Comparison of ENCODE assay signal across 21 cellular contexts in genomic region chr20:11906626-11907480, GRCh38. TPM values are rescaled to one million over a fixed set of nuclear protein-coding genes. Genes with fewer than 3 reads are reported as not detected.
A peak's percentile ranks its signal among the peaks of the same experiment; 100 is the strongest.
DNase-seq lines count a peak whose midpoint lies in the region; ATAC-seq and TF ChIP-seq lines count a peak whose summit lies in the region.
"Had no signal": no experiment of that assay in that cellular context is flagged by ENCODE, and none has a peak within 500 bp of the region (broad histone marks: within the 10 kb centered on the region; RNA-seq: fewer than 3 reads in every experiment).

No MANE protein-coding gene starts in this region.

- peak overlapping the region; percentile 57 for H3K27ac Mint-ChIP-seq in mesothelial cell of epicardium
- no peak overlapping the region for H3K27ac Mint-ChIP-seq in naive thymus-derived CD8-positive, alpha-beta T cell
- H3K27ac Mint-ChIP-seq: activated CD8-positive, alpha-beta T cell treated with anti-CD3 and anti-CD28 coated beads for 36 hours; activated T-cell treated with anti-CD3 and anti-CD28 coated beads, Interleukin-2, amount 50 U/mL, for 72 hours; HFFc6; natural killer cell; stimulated activated effector memory CD8-positive, alpha-beta T cell treated with anti-CD3 and anti-CD28 coated beads, Interleukin-12 subunit alpha, Interleukin-12 subunit beta, amount 100 ng/mL, for 72 hours had no signal

- H3K36me3 ChIP-seq in WERI-Rb-1 (no peaks in the 10 kb centered on the region), thyroid gland (no peaks in the 10 kb centered on the region)
- H3K36me3 ChIP-seq: BE2C, gastroesophageal sphincter, lower lobe of right lung, spleen, upper lobe of left lung had no signal

- TF ChIP-seq POLR2A in thyroid gland (IDR thresholded peaks at IDR 0.05), result no peak

- no peak for ATAC-seq in naive thymus-derived CD8-positive, alpha-beta T cell
- ATAC-seq: activated CD8-positive, alpha-beta T cell treated with anti-CD3 and anti-CD28 coated beads for 36 hours; activated T-cell treated with anti-CD3 and anti-CD28 coated beads, Interleukin-2, amount 50 U/mL, for 72 hours; gastroesophageal sphincter; lower lobe of right lung; natural killer cell; Panc1; stimulated activated effector memory CD8-positive, alpha-beta T cell treated with anti-CD3 and anti-CD28 coated beads, Interleukin-12 subunit alpha, Interleukin-12 subunit beta, amount 100 ng/mL, for 72 hours had no signal

- intact Hi-C loops in thyroid gland (cut with DNase I), result no loop called here

- no peaks in the 10 kb centered on the region for H3K36me3 Mint-ChIP-seq in mesothelial cell of epicardium
- H3K36me3 Mint-ChIP-seq in naive thymus-derived CD8-positive, alpha-beta T cell, result no peaks in the 10 kb centered on the region
- H3K36me3 Mint-ChIP-seq: natural killer cell; stimulated activated effector memory CD8-positive, alpha-beta T cell treated with anti-CD3 and anti-CD28 coated beads, Interleukin-12 subunit alpha, Interleukin-12 subunit beta, amount 100 ng/mL, for 72 hours had no signal

- no peaks in the 10 kb centered on the region for H3K27me3 Mint-ChIP-seq in mesothelial cell of epicardium (ENCODE audit: low read depth)
- H3K27me3 Mint-ChIP-seq in naive thymus-derived CD8-positive, alpha-beta T cell, result no peaks in the 10 kb centered on the region
- H3K27me3 Mint-ChIP-seq: activated CD8-positive, alpha-beta T cell treated with anti-CD3 and anti-CD28 coated beads for 36 hours had no signal

- H3K4me3 Mint-ChIP-seq in mesothelial cell of epicardium, result no peak overlapping the region
- H3K4me3 Mint-ChIP-seq in naive thymus-derived CD8-positive, alpha-beta T cell, result no peak overlapping the region
- H3K4me3 Mint-ChIP-seq: activated CD8-positive, alpha-beta T cell treated with anti-CD3 and anti-CD28 coated beads for 36 hours; activated T-cell treated with anti-CD3 and anti-CD28 coated beads, Interleukin-2, amount 50 U/mL, for 72 hours; HFFc6; natural killer cell; stimulated activated effector memory CD8-positive, alpha-beta T cell treated with anti-CD3 and anti-CD28 coated beads, Interleukin-12 subunit alpha, Interleukin-12 subunit beta, amount 100 ng/mL, for 72 hours had no signal

- H3K9me3 ChIP-seq in WERI-Rb-1 (ENCODE audit: severe bottlenecking), result no peaks in the 10 kb centered on the region
- H3K9me3 ChIP-seq in thyroid gland, result no peaks in the 10 kb centered on the region
- H3K9me3 ChIP-seq: BE2C, gastroesophageal sphincter, lower lobe of right lung, upper lobe of left lung had no signal

- H3K4me1 Mint-ChIP-seq in mesothelial cell of epicardium, result peaks cover 42% of the 10 kb centered on the region
- no peaks in the 10 kb centered on the region for H3K4me1 Mint-ChIP-seq in naive thymus-derived CD8-positive, alpha-beta T cell
- H3K4me1 Mint-ChIP-seq: stimulated activated effector memory CD8-positive, alpha-beta T cell treated with anti-CD3 and anti-CD28 coated beads, Interleukin-12 subunit alpha, Interleukin-12 subunit beta, amount 100 ng/mL, for 72 hours had no signal

- H3K27me3 ChIP-seq in WERI-Rb-1 (ENCODE audit: insufficient read depth, low read depth, severe bottlenecking), result no peaks in the 10 kb centered on the region
- no peaks in the 10 kb centered on the region for H3K27me3 ChIP-seq in thyroid gland
- H3K27me3 ChIP-seq: BE2C, gastroesophageal sphincter, spleen, upper lobe of left lung had no signal

- peak overlapping the region; percentile 3 for H3K27ac ChIP-seq in WERI-Rb-1
- no peak overlapping the region for H3K27ac ChIP-seq in thyroid gland
- H3K27ac ChIP-seq: gastroesophageal sphincter, lower lobe of right lung, spleen, upper lobe of left lung had no signal

- POLR2A ChIA-PET in naive thymus-derived CD8-positive, alpha-beta T cell (lab: Charles Lee), result no interaction called here

- in situ Hi-C loops in G401 (cut with HindIII; ENCODE audit: low sequenced_read_pairs), result no loop called here

- H3K4me1 ChIP-seq in thyroid gland, result no peaks in the 10 kb centered on the region
- H3K4me1 ChIP-seq: BE2C, lower lobe of right lung, spleen had no signal

- 73 to 74% methylated on average over 4 of the region's 4 CpGs for WGBS in thyroid gland, 2 donors

- DNase-seq in HPDE6-E6E7 (ENCODE audit: extremely low spot score), result peak; percentile 83
- peak; percentile 85 for DNase-seq in NCI-H146 (lab: John Stamatoyannopoulos, UW)
- no peak for DNase-seq in WERI-Rb-1
- DNase-seq in mesothelial cell of epicardium (ENCODE audit: low spot score in 2 of 2, unreplicated experiment in 2 of 2), result no peak
- no peak for DNase-seq in G401 (ENCODE audit: low spot score)
- no peak for DNase-seq in activated CD4-positive, alpha-beta T cell treated with anti-CD3 and anti-CD28 coated beads, Interleukin-2, amount 50 U/mL, for 4 hours
- DNase-seq in naive thymus-derived CD8-positive, alpha-beta T cell, result no peak
- DNase-seq in thyroid gland, result no peak
- DNase-seq: activated CD8-positive, alpha-beta T cell treated with anti-CD3 and anti-CD28 coated beads for 36 hours; activated T-cell treated with anti-CD3 and anti-CD28 coated beads, Interleukin-2, amount 50 U/mL, for 72 hours; BE2C; DMS 273 treated with DMSO at 0.1 percent for 48 hours; HFFc6; lower lobe of right lung; natural killer cell; NCI-H226; spleen; upper lobe of left lung had no signal

- TF ChIP-seq CTCF in WERI-Rb-1 (IDR thresholded peaks at IDR 0.05; ENCODE audit: low read depth, low read length), result no peak
- TF ChIP-seq CTCF in mesothelial cell of epicardium (IDR thresholded peaks at IDR 0.05; ENCODE audit: unreplicated experiment), result no peak
- no peak for TF ChIP-seq CTCF in thyroid gland (IDR thresholded peaks at IDR 0.05)

- H3K9me3 Mint-ChIP-seq in mesothelial cell of epicardium, result no peaks in the 10 kb centered on the region
- H3K9me3 Mint-ChIP-seq in naive thymus-derived CD8-positive, alpha-beta T cell, result peaks cover 0 to 5% (median 0%) of the 10 kb centered on the region in 9 donors
- H3K9me3 Mint-ChIP-seq: activated CD8-positive, alpha-beta T cell treated with anti-CD3 and anti-CD28 coated beads for 36 hours; HFFc6 had no signal

- H3K4me3 ChIP-seq in WERI-Rb-1 (ENCODE audit: low read depth, low read length), result no peak overlapping the region
- no peak overlapping the region for H3K4me3 ChIP-seq in thyroid gland (replicated peaks in 1 of 3)
- H3K4me3 ChIP-seq: gastroesophageal sphincter, lower lobe of right lung, spleen, upper lobe of left lung had no signal

RNA-seq across cellular contexts. Expression of gene BTBD3, which starts 10.8 kb away (rescaled TPM):
- total RNA-seq in mesothelial cell of epicardium, result 58.8 to 65.1 TPM (median 63.5 TPM) in 3 replicates
- total RNA-seq in G401 (2014; rRNA removed; shearing (Covaris generic)), result 31.6 and 38.2 TPM in 2 replicates
- 1 to 10 TPM in 1 of 2 experiments, under 1 TPM in 1; 0.86 to 1.4 TPM for total RNA-seq in naive thymus-derived CD8-positive, alpha-beta T cell
- 1 to 10 TPM in 1 of 3 donors, under 1 TPM in 2; 0.07 to 1.3 (median 0.65) TPM for polyA plus RNA-seq in naive thymus-derived CD8-positive, alpha-beta T cell
- total RNA-seq in thyroid gland, result 10 to 100 TPM; 31.8 to 41.8 (median 36.3) TPM

Comparison
In these comparisons a context has a peak if more than half of its experiments do, and no peak if none do; other contexts are left out.
1. DNase-seq: peak in HPDE6-E6E7 (single experiment) and NCI-H146 (single experiment); none in WERI-Rb-1 (single experiment), mesothelial cell of epicardium (0 of 2), G401 (single experiment), activated CD4-positive, alpha-beta T cell treated with anti-CD3 and anti-CD28 coated beads, Interleukin-2, amount 50 U/mL, for 4 hours (0 of 2), naive thymus-derived CD8-positive, alpha-beta T cell (0 of 10) and thyroid gland (0 of 2).
2. RNA of gene BTBD3, which starts 10.8 kb away (total RNA-seq): 58.8 to 65.1 TPM in mesothelial cell of epicardium, 31.8 to 41.8 TPM in thyroid gland and 31.6 to 38.2 TPM in G401; 0.86 to 1.4 TPM in naive thymus-derived CD8-positive, alpha-beta T cell; every median in the first group is over 10 times any median in the second.